ENCODE assay signal across 8 cellular contexts in genomic region chr10:11162828-11163599, GRCh38.
DNase-seq lines count a peak whose midpoint lies in the region; ATAC-seq and TF ChIP-seq lines count a peak whose summit lies in the region.

No MANE protein-coding gene starts in this region.

- DNase-seq in breast epithelium (ENCODE audit: low spot score in 2 of 2) = peak in 1 of 2 donors; percentile 72
- DNase-seq in MCF 10A (ENCODE audit: unreplicated experiment) = no peak
- DNase-seq in activated CD4-positive, alpha-beta memory T cell treated with anti-CD3 and anti-CD28 coated beads for 36 hours = peak; percentile 85
- peak in 30 of 42 donors; percentile 21 to 67 (median 48) for DNase-seq in head of caudate nucleus
- DNase-seq in stimulated activated CD4-positive, alpha-beta T cell treated with anti-CD3 and anti-CD28 coated beads, TNF-alpha, amount 100 ng/mL, for 1 hour (ENCODE audit: low read depth in 3 of 3, low spot score in 1 of 3) = peak in 2 of 3 donors; percentile 50 to 65
- no peak for DNase-seq in foreskin keratinocyte
- DNase-seq in SW 1271 (lab: John Stamatoyannopoulos, UW) = no peak

- H3K4me3 ChIP-seq in breast epithelium = peak overlapping the region in 1 of 3 donors; percentile 19

- H3K27ac Mint-ChIP-seq in MCF 10A (ENCODE audit: low read depth, unreplicated experiment) = no peak overlapping the region
- peak overlapping the region; percentile 100 for H3K27ac Mint-ChIP-seq in activated CD4-positive, alpha-beta memory T cell treated with anti-CD3 and anti-CD28 coated beads for 36 hours

- H3K27me3 Mint-ChIP-seq in MCF 10A (ENCODE audit: insufficient read depth, unreplicated experiment) = peaks cover 41% of the 10 kb centered on the region
- H3K27me3 Mint-ChIP-seq in activated CD4-positive, alpha-beta memory T cell treated with anti-CD3 and anti-CD28 coated beads for 36 hours = no peaks in the 10 kb centered on the region

- H3K4me1 Mint-ChIP-seq in MCF 10A (ENCODE audit: insufficient read depth, unreplicated experiment) = no peaks in the 10 kb centered on the region
- H3K4me1 Mint-ChIP-seq in activated CD4-positive, alpha-beta memory T cell treated with anti-CD3 and anti-CD28 coated beads for 36 hours (ENCODE audit: low read depth) = peaks cover 40% of the 10 kb centered on the region

- peaks cover 7% of the 10 kb centered on the region for H3K9me3 Mint-ChIP-seq in MCF 10A (ENCODE audit: unreplicated experiment)
- H3K9me3 Mint-ChIP-seq in activated CD4-positive, alpha-beta memory T cell treated with anti-CD3 and anti-CD28 coated beads for 36 hours = no peaks in the 10 kb centered on the region

- intact Hi-C loops in breast epithelium (cut with DNase I; ENCODE audit: low total_unique reads) (loop anchor here (2.0 kb wide), 1 partner anchor 78 kb away; no protein-coding TSS in a partner anchor), MCF 10A (cut with micrococcal nuclease) (no loop called here), head of caudate nucleus (cut with DNase I) (no loop called here)
- intact Hi-C loops in activated CD4-positive, alpha-beta memory T cell treated with anti-CD3 and anti-CD28 coated beads for 36 hours (cut with micrococcal nuclease) = loop anchor here (1.0 kb wide), 2 partner anchors 9 to 50 kb away; no protein-coding TSS in a partner anchor

- H3K27ac ChIP-seq in breast epithelium (peak overlapping the region; percentile 69 to 75), foreskin keratinocyte (no peak overlapping the region)

- no TSS peak for BruUV-seq in MCF 10A (replicated peaks; lab: Mats Ljungman, UMichigan)

- POLR2A ChIA-PET in MCF 10A (lab: Yijun Ruan, JAX) = no interaction called here
- POLR2A ChIA-PET in activated CD4-positive, alpha-beta memory T cell treated with anti-CD3 and anti-CD28 coated beads for 36 hours (lab: Charles Lee) = interaction anchor here (1.0 to 9.0 kb wide), 8 partner anchors 10 to 145 kb away, joined by 3 to 253 read pairs (median 34); partner anchors contain the start of gene CELF2

- H3K9me3 ChIP-seq in breast epithelium = no peaks in the 10 kb centered on the region

- H3K4me3 Mint-ChIP-seq in MCF 10A (ENCODE audit: unreplicated experiment) = no peak overlapping the region
- no peak overlapping the region for H3K4me3 Mint-ChIP-seq in activated CD4-positive, alpha-beta memory T cell treated with anti-CD3 and anti-CD28 coated beads for 36 hours

- H3K36me3 Mint-ChIP-seq in MCF 10A (ENCODE audit: insufficient read depth, unreplicated experiment) = no peaks in the 10 kb centered on the region
- peaks cover 12% of the 10 kb centered on the region for H3K36me3 Mint-ChIP-seq in activated CD4-positive, alpha-beta memory T cell treated with anti-CD3 and anti-CD28 coated beads for 36 hours

- TF ChIP-seq CTCF in breast epithelium (IDR thresholded peaks at IDR 0.05) = no peak
- no peak for TF ChIP-seq CTCF in MCF 10A (IDR thresholded peaks at IDR 0.05; ENCODE audit: unreplicated experiment)
- TF ChIP-seq CTCF in foreskin keratinocyte (conservative IDR thresholded peaks at IDR 0.05) = no peak

- ATAC-seq in HG03565 (IDR thresholded peaks at IDR 0.05; ENCODE audit: unreplicated experiment) = peak; percentile 65
- ATAC-seq in foreskin keratinocyte = no peak

- CTCF ChIA-PET in MCF 10A (lab: Yijun Ruan, JAX) = no interaction called here
- CTCF ChIA-PET in activated CD4-positive, alpha-beta memory T cell treated with anti-CD3 and anti-CD28 coated beads for 36 hours (lab: Charles Lee) = interaction anchor here (1.5 to 5.6 kb wide), 7 partner anchors 12 to 108 kb away, joined by 3 to 96 read pairs (median 33); no protein-coding TSS in a partner anchor

- no peak for TF ChIP-seq POLR2A in breast epithelium (IDR thresholded peaks at IDR 0.05)

- peaks cover 0 to 11% of the 10 kb centered on the region in 2 donors for H3K27me3 ChIP-seq in breast epithelium
- peaks cover 21% of the 10 kb centered on the region for H3K27me3 ChIP-seq in foreskin keratinocyte

- H3K4me1 ChIP-seq in breast epithelium (no peaks in the 10 kb centered on the region), foreskin keratinocyte (no peaks in the 10 kb centered on the region)

- no peaks in the 10 kb centered on the region for H3K36me3 ChIP-seq in breast epithelium

Comparison
In these comparisons a context has a peak if more than half of its experiments do, and no peak if none do; other contexts are left out.
1. intact Hi-C loops: an anchor here in breast epithelium (2.0 kb wide) and activated CD4-positive, alpha-beta memory T cell treated with anti-CD3 and anti-CD28 coated beads for 36 hours (1.0 kb wide); none called in MCF 10A and head of caudate nucleus.
2. DNase-seq: peak in activated CD4-positive, alpha-beta memory T cell treated with anti-CD3 and anti-CD28 coated beads for 36 hours (single experiment), head of caudate nucleus (30 of 42) and stimulated activated CD4-positive, alpha-beta T cell treated with anti-CD3 and anti-CD28 coated beads, TNF-alpha, amount 100 ng/mL, for 1 hour (2 of 3); none in MCF 10A (single experiment), foreskin keratinocyte (0 of 2) and SW 1271 (0 of 2).